ENCODE assay signal across 8 cellular contexts in the genomic region with DNA sequence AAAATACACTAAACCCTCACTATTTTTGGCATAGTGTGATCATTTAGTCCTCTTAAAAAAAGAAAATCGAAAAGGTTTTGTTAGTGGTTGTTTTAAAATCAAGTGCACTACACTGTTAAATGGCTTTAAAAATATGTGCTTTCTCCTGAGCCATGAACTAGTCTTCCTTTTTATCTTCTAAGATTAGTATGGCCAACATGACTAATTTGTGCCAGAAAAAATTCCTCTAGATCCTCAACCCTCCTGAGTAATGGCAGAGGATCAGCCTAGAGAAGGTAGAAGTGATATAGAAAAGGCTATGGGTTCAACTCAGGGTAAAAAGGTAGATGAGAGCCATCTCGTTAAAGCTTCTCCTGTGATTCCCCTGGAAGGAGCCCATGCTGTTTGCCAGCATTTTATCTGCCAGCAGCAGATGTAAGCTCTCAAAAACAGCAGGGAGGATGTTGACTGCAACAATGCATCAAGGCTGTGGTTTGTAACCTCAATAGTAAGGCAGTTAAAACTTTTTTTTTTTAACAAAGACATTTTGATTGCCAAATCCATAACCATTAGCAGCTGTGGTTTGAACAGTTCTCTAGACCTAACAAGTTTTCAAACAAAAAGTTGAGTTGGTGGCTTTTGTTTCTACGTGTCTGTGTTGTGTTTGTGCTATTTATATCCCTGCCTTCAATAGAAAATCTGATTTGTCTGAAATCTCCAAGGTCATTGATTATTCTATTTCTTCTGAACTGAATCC. TPM values are rescaled to one million over a fixed set of nuclear protein-coding genes. Genes with fewer than 3 reads are reported as not detected.
DNase-seq lines count a peak whose midpoint lies in the region; ATAC-seq and TF ChIP-seq lines count a peak whose summit lies in the region.

No MANE protein-coding gene starts in this region.

- H3K36me3 ChIP-seq in heart left ventricle (peaks cover 0 to 71% (median 37%) of the 10 kb centered on the region in 9 donors), spleen (peaks cover 2 to 87% (median 17%) of the 10 kb centered on the region in 6 donors)

- TF ChIP-seq POLR2A in heart left ventricle (IDR thresholded peaks at IDR 0.05) (no peak), spleen (IDR thresholded peaks at IDR 0.05) (no peak)

- H3K27me3 ChIP-seq in heart left ventricle, result no peaks in the 10 kb centered on the region
- H3K27me3 ChIP-seq in spleen (replicated peaks in 1 of 7), result no peaks in the 10 kb centered on the region

- ATAC-seq in activated T-helper 17 cell treated with anti-CD3 and anti-CD28 coated beads, Interleukin-2, amount 50 U/mL, for 72 hours (replicated peaks), result peak; percentile 62
- peak in 3 of 4 donors; percentile 70 to 75 (median 72) for ATAC-seq in heart left ventricle

- peak overlapping the region in 8 of 12 donors; percentile 11 to 68 (median 40) for H3K27ac ChIP-seq in heart left ventricle
- H3K27ac ChIP-seq in spleen, result peak overlapping the region; percentile 43 to 81 (median 70)

- TF ChIP-seq CTCF in heart left ventricle (IDR thresholded peaks at IDR 0.05), result no peak
- no peak for TF ChIP-seq CTCF in spleen (IDR thresholded peaks at IDR 0.05 in 8 of 11, conservative IDR thresholded peaks at IDR 0.05 in 3 of 11)

- H3K4me3 ChIP-seq in heart left ventricle (no peak overlapping the region), spleen (no peak overlapping the region)

- 19 to 29% (median 21%) methylated on average over 3 of the region's 3 CpGs for WGBS in heart left ventricle, 4 donors
- WGBS in spleen, 5 donors, result 3 to 11% (median 6%) methylated on average over 3 of the region's 3 CpGs

- H3K4me1 Mint-ChIP-seq in activated T-helper 17 cell treated with anti-CD3 and anti-CD28 coated beads, Interleukin-2, amount 50 U/mL, for 72 hours, result peaks cover 14% of the 10 kb centered on the region

- DNase-seq in stimulated activated naive CD4-positive, alpha-beta T cell (lab: John Stamatoyannopoulos, UW), result peak; percentile 8 to 85 (median 56)
- no peak for DNase-seq in stimulated activated naive CD4-positive, alpha-beta T cell treated with Interleukin-2 at 50 U/mL for 16 hours (lab: John Stamatoyannopoulos, UW)
- DNase-seq in NCI-H446 treated with DMSO at 0.1 percent for 48 hours (lab: John Stamatoyannopoulos, UW) (peak; percentile 6), heart left ventricle (peak in 4 of 5 donors; percentile 22 to 42 (median 28)), spleen (no peak), NCI-H526 treated with DMSO at 0.1 percent for 48 hours (lab: John Stamatoyannopoulos, UW) (no peak), NCI-H1048 (lab: John Stamatoyannopoulos, UW) (no peak)

- H3K27me3 Mint-ChIP-seq in activated T-helper 17 cell treated with anti-CD3 and anti-CD28 coated beads, Interleukin-2, amount 50 U/mL, for 72 hours, result no peaks in the 10 kb centered on the region

- H3K4me3 Mint-ChIP-seq in activated T-helper 17 cell treated with anti-CD3 and anti-CD28 coated beads, Interleukin-2, amount 50 U/mL, for 72 hours, result peak overlapping the region; percentile 65

- no peaks in the 10 kb centered on the region for H3K9me3 Mint-ChIP-seq in activated T-helper 17 cell treated with anti-CD3 and anti-CD28 coated beads, Interleukin-2, amount 50 U/mL, for 72 hours

- H3K9me3 ChIP-seq in heart left ventricle, result no peaks in the 10 kb centered on the region
- H3K9me3 ChIP-seq in spleen, result no peaks in the 10 kb centered on the region

- H3K36me3 Mint-ChIP-seq in activated T-helper 17 cell treated with anti-CD3 and anti-CD28 coated beads, Interleukin-2, amount 50 U/mL, for 72 hours (ENCODE audit: low read depth), result peaks cover 48% of the 10 kb centered on the region

- intact Hi-C loops in heart left ventricle (cut with DNase I), result loop anchor here in 8 of 10 donors (5.0 to 10.0 kb wide), 4 partner anchors 222 to 252 kb away; no protein-coding TSS in a partner anchor
- intact Hi-C loops in spleen (cut with DNase I; ENCODE audit: low total_unique reads), result loop anchor here (10.0 kb wide), 1 partner anchor 225 kb away; no protein-coding TSS in a partner anchor

- peak overlapping the region; percentile 88 for H3K27ac Mint-ChIP-seq in activated T-helper 17 cell treated with anti-CD3 and anti-CD28 coated beads, Interleukin-2, amount 50 U/mL, for 72 hours

- peaks cover 0 to 20% (median 11%) of the 10 kb centered on the region in 12 donors for H3K4me1 ChIP-seq in heart left ventricle
- peaks cover 9 to 51% (median 31%) of the 10 kb centered on the region in 6 donors for H3K4me1 ChIP-seq in spleen

RNA-seq across cellular contexts. Expression of gene ZNF609, which starts 30.2 kb away (rescaled TPM):
- 10 to 100 TPM; 27.3 to 41.2 TPM for total RNA-seq in activated T-helper 17 cell treated with anti-CD3 and anti-CD28 coated beads, Interleukin-2, amount 50 U/mL, for 72 hours
- total RNA-seq in heart left ventricle (10 to 100 TPM; 12.2 to 24.5 (median 17.2) TPM), spleen (10 to 100 TPM; 35.8 to 55.7 (median 43.9) TPM)
- polyA plus RNA-seq in heart left ventricle (10 to 100 TPM in 1 of 2 donors, 1 to 10 TPM in 1; 5.8 to 13.4 TPM), spleen (1 to 10 TPM; 2.4 to 6.9 (median 2.9) TPM)

RNA-seq across cellular contexts. Expression of gene TRIP4, which starts 42.5 kb away (rescaled TPM):
- total RNA-seq in activated T-helper 17 cell treated with anti-CD3 and anti-CD28 coated beads, Interleukin-2, amount 50 U/mL, for 72 hours, result 10 to 100 TPM; 26.6 to 26.7 TPM
- total RNA-seq in heart left ventricle (10 to 100 TPM in 8 of 9 donors, 1 to 10 TPM in 1; 5.9 to 22.7 (median 15.1) TPM), spleen (10 to 100 TPM; 18.2 to 31.9 (median 25.6) TPM)
- polyA plus RNA-seq in heart left ventricle (10 to 100 TPM; 10.9 to 17.6 TPM), spleen (10 to 100 TPM; 17.3 to 27.6 (median 20.0) TPM)

RNA-seq across cellular contexts. Expression of gene PCLAF, which starts 48.9 kb away (rescaled TPM):
- 100 to 1,000 TPM in 1 of 2 donors, 10 to 100 TPM in 1; 61.5 to 101 TPM for total RNA-seq in activated T-helper 17 cell treated with anti-CD3 and anti-CD28 coated beads, Interleukin-2, amount 50 U/mL, for 72 hours
- total RNA-seq in heart left ventricle, result 1 to 10 TPM in 1 of 9 donors, under 1 TPM in 4, not detected in 4; 0.14 to 4.8 (median 0.60) TPM
- polyA plus RNA-seq in heart left ventricle, result 1 to 10 TPM in 1 of 2 donors, not detected in 1; 1.3 TPM
- 10 to 100 TPM in 1 of 7 donors, 1 to 10 TPM in 6; 1.7 to 11.0 (median 5.8) TPM for total RNA-seq in spleen
- polyA plus RNA-seq in spleen, result 10 to 100 TPM; 12.3 to 83.3 (median 26.5) TPM

Comparison
In these comparisons a context has a peak if more than half of its experiments do, and no peak if none do; other contexts are left out.
1. DNase-seq: peak in stimulated activated naive CD4-positive, alpha-beta T cell (6 of 6), NCI-H446 treated with DMSO at 0.1 percent for 48 hours (single experiment) and heart left ventricle (4 of 5); none in stimulated activated naive CD4-positive, alpha-beta T cell treated with Interleukin-2 at 50 U/mL for 16 hours (single experiment), spleen (single experiment), NCI-H526 treated with DMSO at 0.1 percent for 48 hours (single experiment) and NCI-H1048 (single experiment).
2. RNA of gene PCLAF, which starts 48.9 kb away (total RNA-seq): 61.5 to 101 TPM in activated T-helper 17 cell treated with anti-CD3 and anti-CD28 coated beads, Interleukin-2, amount 50 U/mL, for 72 hours; 1.7 to 11.0 TPM in spleen and 0.14 to 4.8 TPM in heart left ventricle; every median in the first group is over 4 times any median in the second.